Comparison of ENCODE assay signal across 11 cellular contexts in the genomic region with DNA sequence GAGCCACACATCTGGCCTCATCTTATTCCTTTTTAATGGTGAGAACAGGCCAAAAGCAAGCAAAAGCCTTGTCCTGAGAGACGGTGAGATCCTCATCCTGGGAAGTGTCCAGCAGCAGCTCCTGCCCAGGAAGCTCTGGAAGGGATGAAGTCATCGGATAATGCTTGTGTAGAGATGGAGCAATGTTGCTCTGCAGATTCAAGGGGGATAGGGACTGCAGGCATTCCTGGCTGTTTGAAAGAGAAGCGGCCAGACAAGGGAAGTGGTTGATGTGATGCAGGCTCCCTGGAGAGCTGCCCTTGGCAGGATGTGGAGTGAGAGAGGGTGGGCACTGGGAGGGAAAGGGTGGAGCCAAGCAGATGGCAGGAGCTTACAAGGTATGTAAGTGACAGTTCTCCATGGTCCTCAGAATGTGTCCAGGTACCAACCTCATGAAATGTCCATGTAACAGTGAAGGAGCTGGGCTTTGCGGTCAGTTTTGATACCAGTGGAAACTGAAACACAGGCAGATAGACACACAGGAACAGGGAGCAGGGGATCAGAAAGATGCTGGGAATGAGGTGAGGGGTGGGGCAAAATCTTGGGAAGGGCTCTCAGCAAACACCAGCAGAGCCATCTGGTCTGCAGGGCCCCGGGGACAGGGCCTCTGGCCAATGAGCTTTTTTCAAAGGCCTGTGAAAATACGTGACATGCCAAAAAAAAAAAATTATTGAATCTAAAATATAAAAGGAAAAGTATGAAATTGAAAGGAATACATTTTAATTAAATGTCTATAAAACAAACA. TPM values are rescaled to one million over a fixed set of nuclear protein-coding genes. Genes with fewer than 3 reads are reported as not detected.
A peak's percentile ranks its signal among the peaks of the same experiment; 100 is the strongest.
DNase-seq lines count a peak whose midpoint lies in the region; ATAC-seq and TF ChIP-seq lines count a peak whose summit lies in the region.
"Had no signal": no experiment of that assay in that cellular context is flagged by ENCODE, and none has a peak within 500 bp of the region (broad histone marks: within the 10 kb centered on the region; RNA-seq: fewer than 3 reads in every experiment).

No MANE protein-coding gene starts in this region.

- in situ Hi-C loops in IMR-90 (cut with MboI; ENCODE audit: low sequenced_read_pairs) = no loop called here
- in situ Hi-C loops in brain microvascular endothelial cell (cut with HindIII; ENCODE audit: low pct_ligation_motif_present, low sequenced_read_pairs) = no loop called here

- H4K91ac ChIP-seq in IMR-90 (ENCODE audit: insufficient read depth, low read depth, low read length) (peak overlapping the region; percentile 93), mesenchymal stem cell (ENCODE audit: low read length) (peak overlapping the region; percentile 44)

- H3K4me3 ChIP-seq in BJ (ENCODE audit: low read depth, low read length) (no peak overlapping the region), IMR-90 (ENCODE audit: insufficient read depth, low read depth, low read length) (no peak overlapping the region), brain microvascular endothelial cell (ENCODE audit: low read depth, low read length) (no peak overlapping the region), mesenchymal stem cell (ENCODE audit: insufficient read depth in 1 of 2, low read depth in 1 of 2, low read length in 2 of 2) (no peak overlapping the region)

- H4K20me1 ChIP-seq in IMR-90 (ENCODE audit: insufficient read depth, low read length) = no peaks in the 10 kb centered on the region

- peaks cover 2 to 6% of the 10 kb centered on the region in 2 donors for H3K4me1 Mint-ChIP-seq in natural killer cell treated with Interleukin-12 subunit alpha and Interleukin-12 subunit beta and Interleukin-15 and Interleukin-18, amount 100 ng/mL, for 72 hours (ENCODE audit: low read depth in 2 of 2)
- H3K4me1 Mint-ChIP-seq: activated CD4-positive, alpha-beta memory T cell treated with anti-CD3 and anti-CD28 coated beads, Interleukin-2, amount 10 ng/mL, durations not matched to agents 7 days and 5 days had no signal

- CTCF ChIA-PET in BJ (lab: Yijun Ruan, JAX) (interaction anchor here (0.9 to 2.3 kb wide), 6 partner anchors 9 to 347 kb away, joined by 3 to 11 read pairs (median 4); no protein-coding TSS in a partner anchor), IMR-90 (lab: Yijun Ruan, JAX) (interaction anchor here (0.6 to 1.2 kb wide), 3 partner anchors 41 to 416 kb away, joined by 3 read pairs; no protein-coding TSS in a partner anchor)

- H3K4me2 ChIP-seq in IMR-90 (ENCODE audit: low read depth, low read length) = peak overlapping the region; percentile 6; the same call in 1 of the 2 replicates
- H3K4me2 ChIP-seq in mesenchymal stem cell (ENCODE audit: low read length, poor library complexity, severe bottlenecking) = no peak overlapping the region

- no peaks in the 10 kb centered on the region for H3K36me3 Mint-ChIP-seq in natural killer cell treated with Interleukin-12 subunit alpha and Interleukin-12 subunit beta and Interleukin-15 and Interleukin-18, amount 100 ng/mL, for 72 hours

- TF ChIP-seq CTCF in BJ (IDR thresholded peaks at IDR 0.05; ENCODE audit: insufficient read depth, low read depth, low read length) = no peak
- no peak for TF ChIP-seq CTCF in IMR-90 (conservative IDR thresholded peaks at IDR 0.05; ENCODE audit: low read depth, low read length)
- no peak for TF ChIP-seq CTCF in brain microvascular endothelial cell (IDR thresholded peaks at IDR 0.05; ENCODE audit: low read depth, low read length, missing control alignments)

- H3K4me3 Mint-ChIP-seq in natural killer cell treated with Interleukin-12 subunit alpha and Interleukin-12 subunit beta and Interleukin-15 and Interleukin-18, amount 100 ng/mL, for 72 hours = no peak overlapping the region
- H3K4me3 Mint-ChIP-seq: activated CD4-positive, alpha-beta memory T cell treated with anti-CD3 and anti-CD28 coated beads, Interleukin-2, amount 10 ng/mL, durations not matched to agents 7 days and 5 days; IgD-negative memory B cell had no signal

- H3K4ac ChIP-seq in IMR-90 (ENCODE audit: low read depth, low read length) (peak overlapping the region; percentile 92), mesenchymal stem cell (ENCODE audit: low read depth in 1 of 2, low read length in 2 of 2) (peak overlapping the region; percentile 76 to 85)

- WGBS in IMR-90 (ENCODE audit: extremely low coverage in 2 of 2, insufficient read length in 1 of 2), 2 experiments = 0% methylated on average over 3 of the region's 6 CpGs; no CpG with 5 or more reads in 1 of the 2 experiments
- WGBS in mesenchymal stem cell = 20% methylated on average over 5 of the region's 6 CpGs

- H3K9me1 ChIP-seq in IMR-90 (ENCODE audit: insufficient read depth, low read length) = peaks cover 13% of the 10 kb centered on the region

- peak overlapping the region; percentile 57 for H2AK9ac ChIP-seq in IMR-90 (replicated peaks; ENCODE audit: low read depth, low read length, poor library complexity)

- peak overlapping the region; percentile 71 for H3K18ac ChIP-seq in IMR-90 (ENCODE audit: low read depth, low read length)
- H3K18ac ChIP-seq in mesenchymal stem cell (ENCODE audit: low read depth in 1 of 2, low read length in 2 of 2) = peak overlapping the region; percentile 41 to 86

- H3K79me1 ChIP-seq in IMR-90 (ENCODE audit: low read depth in 1 of 2, low read length in 2 of 2) (peaks cover 0 to 6% of the 10 kb centered on the region in 2 experiments; a peak in 2 of 4 replicates), mesenchymal stem cell (replicated peaks; ENCODE audit: low read length, poor library complexity, severe bottlenecking) (no peaks in the 10 kb centered on the region)

- H3K23ac ChIP-seq in IMR-90 (ENCODE audit: low read depth, low read length) (peak overlapping the region; percentile 87), mesenchymal stem cell (ENCODE audit: low read length in 2 of 2) (no peak overlapping the region)

- H3K9ac ChIP-seq in IMR-90 (ENCODE audit: low read depth, low read length) (peak overlapping the region; percentile 31), mesenchymal stem cell (ENCODE audit: low read length) (peak overlapping the region; percentile 63)

- H2BK15ac ChIP-seq in IMR-90 (ENCODE audit: low read depth, low read length) (peak overlapping the region; percentile 95; the same call in 2 of the 3 replicates), mesenchymal stem cell (ENCODE audit: low read depth, poor library complexity, severe bottlenecking) (no peak overlapping the region)

- 0 out of 2 replicates have a peak overlapping the region, but pooled peaks have one; percentile 44 for H3K56ac ChIP-seq in IMR-90 (ENCODE audit: extremely low read depth, insufficient read depth, low read length)

- TF ChIP-seq POLR2A in IMR-90 (IDR thresholded peaks at IDR 0.05; ENCODE audit: low read depth, low read length) = no peak

- H3K27me3 ChIP-seq in BJ (ENCODE audit: control insufficient read depth, insufficient read depth, low read length) (no peaks in the 10 kb centered on the region), IMR-90 (ENCODE audit: control insufficient read depth, insufficient read depth, low read length) (no peaks in the 10 kb centered on the region), brain microvascular endothelial cell (replicated peaks) (no peaks in the 10 kb centered on the region), mesenchymal stem cell (ENCODE audit: control insufficient read depth in 1 of 2, insufficient read depth in 1 of 2, low read length in 2 of 2) (no peaks in the 10 kb centered on the region)

- no peaks in the 10 kb centered on the region for H3K9me3 ChIP-seq in IMR-90 (ENCODE audit: control insufficient read depth, insufficient read depth, low read length)
- H3K9me3 ChIP-seq in mesenchymal stem cell (ENCODE audit: control insufficient read depth, low read length) = no peaks in the 10 kb centered on the region

- H3K36me3 ChIP-seq in BJ (ENCODE audit: control insufficient read depth, insufficient read depth, low read length) = no peaks in the 10 kb centered on the region
- H3K36me3 ChIP-seq in IMR-90 (ENCODE audit: control insufficient read depth, insufficient read depth, low read length) = no peaks in the 10 kb centered on the region
- no peaks in the 10 kb centered on the region for H3K36me3 ChIP-seq in brain microvascular endothelial cell (replicated peaks)
- H3K36me3 ChIP-seq in mesenchymal stem cell (ENCODE audit: control insufficient read depth in 1 of 2, insufficient read depth in 2 of 2, low read depth in 1 of 2, low read length in 2 of 2) = no peaks in the 10 kb centered on the region

- H2BK12ac ChIP-seq in mesenchymal stem cell (ENCODE audit: low read length in 2 of 2) = peak overlapping the region; percentile 82 to 91

- peak overlapping the region; percentile 91 for H2BK5ac ChIP-seq in IMR-90 (ENCODE audit: low read depth, low read length, poor library complexity, severe bottlenecking)
- no peak overlapping the region for H2BK5ac ChIP-seq in mesenchymal stem cell (ENCODE audit: low read depth, low read length, poor library complexity, severe bottlenecking)

- H2BK20ac ChIP-seq in IMR-90 (ENCODE audit: low read depth, low read length) = peak overlapping the region; percentile 87

- BruUV-seq in IMR-90 (replicated peaks; lab: Mats Ljungman, UMichigan) = no TSS peak

- H2AK5ac ChIP-seq in IMR-90 (ENCODE audit: low read depth, low read length) (peak overlapping the region; percentile 82), mesenchymal stem cell (ENCODE audit: low read length, severe bottlenecking) (peak overlapping the region; percentile 20)

- H4K5ac ChIP-seq in IMR-90 (ENCODE audit: low read depth, low read length) = peak overlapping the region; percentile 73

- intact Hi-C loops in IMR-90 (cut with micrococcal nuclease) = loop anchor here (1.0 to 10.0 kb wide), 3 partner anchors 19 to 315 kb away; no protein-coding TSS in a partner anchor

- no peak overlapping the region for H3K27ac Mint-ChIP-seq in natural killer cell treated with Interleukin-12 subunit alpha and Interleukin-12 subunit beta and Interleukin-15 and Interleukin-18, amount 100 ng/mL, for 72 hours
- H3K27ac Mint-ChIP-seq: activated CD4-positive, alpha-beta memory T cell treated with anti-CD3 and anti-CD28 coated beads, Interleukin-2, amount 10 ng/mL, durations not matched to agents 7 days and 5 days; IgD-negative memory B cell had no signal

- peak; percentile 83 for DNase-seq in BJ (ENCODE audit: low read depth)
- DNase-seq in IMR-90 = peak; percentile 97
- DNase-seq in brain microvascular endothelial cell = peak; percentile 86
- DNase-seq in mesenchymal stem cell = peak; percentile 95
- DNase-seq in middle frontal gyrus (ENCODE audit: extremely low spot score, low spot score) = no peak
- DNase-seq in natural killer cell treated with Interleukin-12 subunit alpha and Interleukin-12 subunit beta and Interleukin-15 and Interleukin-18, amount 100 ng/mL, for 72 hours (ENCODE audit: low spot score) = no peak
- no peak for DNase-seq in activated CD4-positive, alpha-beta T cell treated with anti-CD3 and anti-CD28 coated beads for 4 hours
- DNase-seq: activated CD4-positive, alpha-beta memory T cell treated with anti-CD3 and anti-CD28 coated beads, Interleukin-2, amount 10 ng/mL, durations not matched to agents 7 days and 5 days had no signal

- H2BK120ac ChIP-seq in IMR-90 (ENCODE audit: low read depth, low read length) = peak overlapping the region; percentile 96
- H2BK120ac ChIP-seq in mesenchymal stem cell (ENCODE audit: low read depth, low read length) = peak overlapping the region; percentile 87

- POLR2A ChIA-PET in BJ (lab: Charles Lee) (interaction anchor here (0.6 to 1.5 kb wide), 2 partner anchors 42 to 699 kb away, joined by 3 to 4 read pairs; no protein-coding TSS in a partner anchor), IMR-90 (lab: Charles Lee; ENCODE audit: unreplicated experiment) (interaction anchor here (0.6 to 1.2 kb wide), 3 partner anchors 37 to 100 kb away, joined by 3 to 8 read pairs (median 5); partner anchors contain the start of gene RAB8B)

- H4K8ac ChIP-seq in IMR-90 (ENCODE audit: low read depth in 2 of 2, low read length in 2 of 2) (peak overlapping the region; percentile 27 to 90; a peak in 3 of 4 replicates), mesenchymal stem cell (ENCODE audit: low read length) (peak overlapping the region; percentile 67)

- dilution Hi-C loops in IMR-90 (cut with HindIII; ENCODE audit: low sequenced_read_pairs, unreplicated experiment) = no loop called here

- peaks cover 24% of the 10 kb centered on the region for H3K4me1 ChIP-seq in IMR-90 (ENCODE audit: control insufficient read depth, insufficient read depth, low read length)
- H3K4me1 ChIP-seq in mesenchymal stem cell (ENCODE audit: control insufficient read depth, insufficient read depth, low read depth, low read length) = peaks cover 12% of the 10 kb centered on the region

- 0 out of 2 replicates have a peak, but pooled peaks have one; percentile 16 for TF ChIP-seq RAD21 in IMR-90 (IDR thresholded peaks at IDR 0.05; ENCODE audit: low read length)

- H3K27me3 Mint-ChIP-seq in natural killer cell treated with Interleukin-12 subunit alpha and Interleukin-12 subunit beta and Interleukin-15 and Interleukin-18, amount 100 ng/mL, for 72 hours = no peaks in the 10 kb centered on the region

- H3K27ac ChIP-seq in IMR-90 (ENCODE audit: insufficient read depth, low read length) = peak overlapping the region; percentile 80
- peak overlapping the region; percentile 57 for H3K27ac ChIP-seq in brain microvascular endothelial cell
- peak overlapping the region; percentile 59 for H3K27ac ChIP-seq in mesenchymal stem cell (ENCODE audit: low read length, poor library complexity, severe bottlenecking)
- H3K27ac ChIP-seq: epithelial cell of prostate had no signal

- no peaks in the 10 kb centered on the region for H3K9me3 Mint-ChIP-seq in natural killer cell treated with Interleukin-12 subunit alpha and Interleukin-12 subunit beta and Interleukin-15 and Interleukin-18, amount 100 ng/mL, for 72 hours
- H3K9me3 Mint-ChIP-seq: activated CD4-positive, alpha-beta memory T cell treated with anti-CD3 and anti-CD28 coated beads, Interleukin-2, amount 10 ng/mL, durations not matched to agents 7 days and 5 days; IgD-negative memory B cell had no signal

- H3K14ac ChIP-seq in IMR-90 (replicated peaks; ENCODE audit: low read depth, low read length) (peak overlapping the region; percentile 88), mesenchymal stem cell (ENCODE audit: low read length in 2 of 2) (no peak overlapping the region)

- H2AFZ ChIP-seq in IMR-90 (replicated peaks; ENCODE audit: low read length, poor library complexity) = peak overlapping the region; percentile 83
- peak overlapping the region; percentile 34 for H2AFZ ChIP-seq in mesenchymal stem cell (ENCODE audit: low read depth, low read length)

- peak; percentile 86 for ATAC-seq in IMR-90 (ENCODE audit: low read depth)
- no peak for ATAC-seq in natural killer cell treated with Interleukin-12 subunit alpha and Interleukin-12 subunit beta and Interleukin-15 and Interleukin-18, amount 100 ng/mL, for 72 hours
- ATAC-seq in HG03342 (IDR thresholded peaks at IDR 0.05; ENCODE audit: unreplicated experiment) = no peak

RNA-seq across cellular contexts. Expression of gene LACTB, which starts 32.2 kb away (rescaled TPM):
- 8.1 and 19.8 TPM in 2 replicates for polyA plus RNA-seq in BJ (2011; rRNA removed)
- 3.2 and 3.3 TPM in 2 replicates for polyA minus RNA-seq in BJ (2011; rRNA and poly(A)+ RNA removed)
- 12.9 and 41.7 TPM in 2 replicates for total RNA-seq in IMR-90 (2012; rRNA removed)
- polyA plus RNA-seq in IMR-90 (2012; rRNA removed) = 31.0 and 32.7 TPM in 2 replicates
- 11.5 and 15.9 TPM in 2 replicates for polyA plus RNA-seq in IMR-90 (2012; cell fraction: cytosol; rRNA removed)
- polyA plus RNA-seq in IMR-90 (2012; cell fraction: nucleus; rRNA removed; ENCODE audit: low replicate concordance) = 11.3 and 22.6 TPM in 2 replicates
- 26.3 TPM for polyA plus RNA-seq in mesenchymal stem cell (2013, experiment 1 of 2)
- polyA plus RNA-seq in mesenchymal stem cell (2013, experiment 2 of 2) = 26.2 TPM
- total RNA-seq in natural killer cell treated with Interleukin-12 subunit alpha and Interleukin-12 subunit beta and Interleukin-15 and Interleukin-18, amount 100 ng/mL, for 72 hours = 10 to 100 TPM; 16.7 to 43.6 TPM

RNA-seq across cellular contexts. Expression of gene TPM1, which starts 46.9 kb away (rescaled TPM):
- polyA plus RNA-seq in BJ (2011; rRNA removed) = 1,575 and 2,338 TPM in 2 replicates
- polyA minus RNA-seq in BJ (2011; rRNA and poly(A)+ RNA removed) = 714 and 743 TPM in 2 replicates
- 661 and 997 TPM in 2 replicates for total RNA-seq in IMR-90 (2012; rRNA removed)
- 1,566 and 1,623 TPM in 2 replicates for polyA plus RNA-seq in IMR-90 (2012; rRNA removed)
- polyA plus RNA-seq in IMR-90 (2012; cell fraction: cytosol; rRNA removed) = 700 and 932 TPM in 2 replicates
- 972 and 2,415 TPM in 2 replicates for polyA plus RNA-seq in IMR-90 (2012; cell fraction: nucleus; rRNA removed; ENCODE audit: low replicate concordance)
- 825 TPM for polyA plus RNA-seq in mesenchymal stem cell (2013, experiment 1 of 2)
- 826 TPM for polyA plus RNA-seq in mesenchymal stem cell (2013, experiment 2 of 2)
- 10 to 100 TPM in 1 of 2 donors, 1 to 10 TPM in 1; 7.0 to 12.1 TPM for total RNA-seq in natural killer cell treated with Interleukin-12 subunit alpha and Interleukin-12 subunit beta and Interleukin-15 and Interleukin-18, amount 100 ng/mL, for 72 hours

Comparison
In these comparisons a context has a peak if more than half of its experiments do, and no peak if none do; other contexts are left out.
1. DNase-seq: peak in BJ (single experiment), IMR-90 (single experiment), brain microvascular endothelial cell (single experiment) and mesenchymal stem cell (single experiment); none in middle frontal gyrus (single experiment), natural killer cell treated with Interleukin-12 subunit alpha and Interleukin-12 subunit beta and Interleukin-15 and Interleukin-18, amount 100 ng/mL, for 72 hours (single experiment) and activated CD4-positive, alpha-beta T cell treated with anti-CD3 and anti-CD28 coated beads for 4 hours (0 of 2).
2. RNA of gene TPM1, which starts 46.9 kb away (total RNA-seq): 661 to 997 TPM in IMR-90; 7.0 to 12.1 TPM in natural killer cell treated with Interleukin-12 subunit alpha and Interleukin-12 subunit beta and Interleukin-15 and Interleukin-18, amount 100 ng/mL, for 72 hours; every median in the first group is over 10 times any median in the second.
3. Peak in every context shown above with its lines, with median percentiles within 50 percentile points of each other: H3K27ac ChIP-seq.